18 cellular contexts compared by ENCODE assay signal in the genomic region with DNA sequence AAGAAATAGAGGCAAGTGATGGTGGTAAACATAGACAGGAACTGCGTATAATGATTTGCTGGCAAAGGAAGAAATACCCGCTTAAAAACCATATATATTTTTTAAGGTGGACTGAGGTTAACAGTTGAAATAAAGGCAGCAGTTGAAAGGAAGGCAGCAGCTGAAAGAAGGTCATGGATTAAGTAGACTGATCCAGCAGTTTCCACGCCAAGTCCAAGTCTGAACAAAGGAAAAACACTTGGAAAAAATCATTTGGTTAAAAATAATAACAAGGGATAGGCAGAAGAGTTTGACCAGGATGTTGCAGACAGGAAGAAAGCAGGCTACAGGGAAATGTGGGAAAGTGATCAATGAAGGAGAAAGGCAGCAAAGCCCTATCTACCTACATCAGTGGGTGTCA.
A peak's percentile ranks its signal among the peaks of the same experiment; 100 is the strongest.
DNase-seq lines count a peak whose midpoint lies in the region; ATAC-seq and TF ChIP-seq lines count a peak whose summit lies in the region.
"Had no signal": no experiment of that assay in that cellular context is flagged by ENCODE, and none has a peak within 500 bp of the region (broad histone marks: within the 10 kb centered on the region; RNA-seq: fewer than 3 reads in every experiment).

No MANE protein-coding gene starts in this region.

- H3K79me2 ChIP-seq in OCI-LY7 (ENCODE audit: insufficient read depth, low read depth, low read length), result no peaks in the 10 kb centered on the region

- H3K27me3 ChIP-seq in heart left ventricle, result peaks cover 0 to 4% (median 0%) of the 10 kb centered on the region in 9 donors
- H3K27me3 ChIP-seq in esophagus muscularis mucosa, result no peaks in the 10 kb centered on the region
- H3K27me3 ChIP-seq in gastrocnemius medialis, result no peaks in the 10 kb centered on the region
- H3K27me3 ChIP-seq in tibial artery, result no peaks in the 10 kb centered on the region

- DNase-seq in left ventricle myocardium superior (no peak), heart left ventricle (no peak), esophagus muscularis mucosa (ENCODE audit: extremely low spot score) (no peak), gastrocnemius medialis (no peak), OCI-LY7 (ENCODE audit: low spot score) (no peak), tibial artery (no peak), NCI-H128 (lab: John Stamatoyannopoulos, UW; ENCODE audit: unreplicated experiment) (no peak), A172 (ENCODE audit: low spot score) (no peak)
- DNase-seq: AML-193, DND-41, GDM1, KBM-7, NCI-H1105, NCI-H187, NCI-H446 treated with DMSO at 0.1 percent for 48 hours, NCI-H82 had no signal

- peaks cover 0 to 15% (median 0%) of the 10 kb centered on the region in 12 donors for H3K4me1 ChIP-seq in heart left ventricle
- H3K4me1 ChIP-seq in esophagus muscularis mucosa, result peaks cover 3 to 22% (median 16%) of the 10 kb centered on the region in 4 donors
- no peaks in the 10 kb centered on the region for H3K4me1 ChIP-seq in gastrocnemius medialis
- H3K4me1 ChIP-seq in OCI-LY7 (ENCODE audit: insufficient read depth, low read length, poor library complexity, severe bottlenecking), result no peaks in the 10 kb centered on the region
- H3K4me1 ChIP-seq in tibial artery, result peaks cover 0 to 40% (median 1%) of the 10 kb centered on the region in 4 donors
- H3K4me1 ChIP-seq: A549 had no signal

- H3K9me3 ChIP-seq in heart left ventricle (no peaks in the 10 kb centered on the region), esophagus muscularis mucosa (no peaks in the 10 kb centered on the region), gastrocnemius medialis (no peaks in the 10 kb centered on the region), OCI-LY7 (ENCODE audit: low read length) (no peaks in the 10 kb centered on the region), tibial artery (no peaks in the 10 kb centered on the region)
- H3K9me3 ChIP-seq: A549 had no signal

- no peak for TF ChIP-seq EP300 in esophagus muscularis mucosa (IDR thresholded peaks at IDR 0.05)

- 49 to 65% (median 54%) methylated on average over 3 of the region's 3 CpGs for WGBS in heart left ventricle, 4 donors
- WGBS in esophagus muscularis mucosa, result 43% methylated on average over 3 of the region's 3 CpGs

- in situ Hi-C loops in gastrocnemius medialis (cut with MboI; ENCODE audit: low sequenced_read_pairs in 4 of 4), result loop anchor here in 1 of 4 donors (25.0 kb wide), 1 partner anchor 375 kb away; the partner anchor contains the start of gene MSL3

- no peak overlapping the region for H2AFZ ChIP-seq in OCI-LY7 (ENCODE audit: low read length)

- peak; percentile 26 for ATAC-seq in left ventricle myocardium superior
- no peak for ATAC-seq in heart left ventricle
- no peak for ATAC-seq in gastrocnemius medialis
- ATAC-seq: A549 had no signal

- POLR2A ChIA-PET in OCI-LY7 (lab: Charles Lee), result interaction anchor here (1.1 kb wide), 1 partner anchor 165 kb away, joined by 3 read pairs; no protein-coding TSS in a partner anchor

- no peak overlapping the region for H3K4me2 ChIP-seq in OCI-LY7 (ENCODE audit: low read length)
- H3K4me2 ChIP-seq: A549 had no signal

- no peaks in the 10 kb centered on the region for H4K20me1 ChIP-seq in OCI-LY7 (ENCODE audit: insufficient read depth, low read length)

- no peak overlapping the region for H3K4me3 ChIP-seq in heart left ventricle
- H3K4me3 ChIP-seq in esophagus muscularis mucosa, result no peak overlapping the region
- no peak overlapping the region for H3K4me3 ChIP-seq in gastrocnemius medialis
- no peak overlapping the region for H3K4me3 ChIP-seq in OCI-LY7 (ENCODE audit: low read depth, low read length, poor library complexity, severe bottlenecking)
- H3K4me3 ChIP-seq in tibial artery, result no peak overlapping the region
- H3K4me3 ChIP-seq: A549 had no signal

- H3K27ac ChIP-seq in heart left ventricle (peak overlapping the region in 1 of 12 donors; percentile 65), esophagus muscularis mucosa (replicated peaks in 1 of 4) (peak overlapping the region; percentile 54 to 74 (median 68)), gastrocnemius medialis (peak overlapping the region; percentile 42 to 72 (median 52)), OCI-LY7 (ENCODE audit: low read depth, low read length, poor library complexity, severe bottlenecking) (no peak overlapping the region), tibial artery (peak overlapping the region in 1 of 2 donors; percentile 61)
- H3K27ac ChIP-seq: A549, HL-60 had no signal

- no peaks in the 10 kb centered on the region for H3K9me2 ChIP-seq in OCI-LY7 (ENCODE audit: insufficient read depth, low read length)

- no TSS peak for BruUV-seq in OCI-LY7 (replicated peaks; lab: Mats Ljungman, UMichigan)

- CTCF ChIA-PET in OCI-LY7 (lab: Charles Lee; ENCODE audit: unreplicated experiment), result no interaction called here

- TF ChIP-seq CTCF in heart left ventricle (IDR thresholded peaks at IDR 0.05) (no peak), esophagus muscularis mucosa (IDR thresholded peaks at IDR 0.05) (no peak), gastrocnemius medialis (IDR thresholded peaks at IDR 0.05 in 4 of 5, conservative IDR thresholded peaks at IDR 0.05 in 1 of 5) (no peak), OCI-LY7 (conservative IDR thresholded peaks at IDR 0.05; ENCODE audit: low read length) (no peak), tibial artery (IDR thresholded peaks at IDR 0.05) (no peak)

- no peaks in the 10 kb centered on the region for H3K36me3 ChIP-seq in heart left ventricle
- no peaks in the 10 kb centered on the region for H3K36me3 ChIP-seq in esophagus muscularis mucosa
- H3K36me3 ChIP-seq in gastrocnemius medialis, result no peaks in the 10 kb centered on the region
- H3K36me3 ChIP-seq in OCI-LY7 (ENCODE audit: insufficient read depth, low read length), result no peaks in the 10 kb centered on the region
- no peaks in the 10 kb centered on the region for H3K36me3 ChIP-seq in tibial artery

- intact Hi-C loops in left ventricle myocardium superior (cut with micrococcal nuclease) (no loop called here), heart left ventricle (cut with DNase I) (no loop called here), esophagus muscularis mucosa (cut with DNase I) (loop anchor here (10.0 kb wide), 2 partner anchors 48 to 242 kb away; no protein-coding TSS in a partner anchor), gastrocnemius medialis (cut with DNase I; ENCODE audit: low total_unique reads) (loop anchor here (10.0 kb wide), 1 partner anchor 118 kb away; no protein-coding TSS in a partner anchor), OCI-LY7 (cut with micrococcal nuclease; ENCODE audit: unreplicated experiment) (loop anchor here (10.0 kb wide), 1 partner anchor 118 kb away; no protein-coding TSS in a partner anchor), tibial artery (cut with DNase I; ENCODE audit: low total_unique reads) (no loop called here)

- TF ChIP-seq POLR2A in heart left ventricle (IDR thresholded peaks at IDR 0.05), result no peak
- no peak for TF ChIP-seq POLR2A in esophagus muscularis mucosa (IDR thresholded peaks at IDR 0.05; ENCODE audit: low read depth)
- no peak for TF ChIP-seq POLR2A in gastrocnemius medialis (IDR thresholded peaks at IDR 0.05)

Comparison
In these comparisons a context has a peak if more than half of its experiments do, and no peak if none do; other contexts are left out.
1. intact Hi-C loops: an anchor here in esophagus muscularis mucosa (10.0 kb wide), gastrocnemius medialis (10.0 kb wide) and OCI-LY7 (10.0 kb wide); none called in left ventricle myocardium superior, heart left ventricle and tibial artery.